Comparison of ENCODE assay signal across 8 cellular contexts in the genomic region with DNA sequence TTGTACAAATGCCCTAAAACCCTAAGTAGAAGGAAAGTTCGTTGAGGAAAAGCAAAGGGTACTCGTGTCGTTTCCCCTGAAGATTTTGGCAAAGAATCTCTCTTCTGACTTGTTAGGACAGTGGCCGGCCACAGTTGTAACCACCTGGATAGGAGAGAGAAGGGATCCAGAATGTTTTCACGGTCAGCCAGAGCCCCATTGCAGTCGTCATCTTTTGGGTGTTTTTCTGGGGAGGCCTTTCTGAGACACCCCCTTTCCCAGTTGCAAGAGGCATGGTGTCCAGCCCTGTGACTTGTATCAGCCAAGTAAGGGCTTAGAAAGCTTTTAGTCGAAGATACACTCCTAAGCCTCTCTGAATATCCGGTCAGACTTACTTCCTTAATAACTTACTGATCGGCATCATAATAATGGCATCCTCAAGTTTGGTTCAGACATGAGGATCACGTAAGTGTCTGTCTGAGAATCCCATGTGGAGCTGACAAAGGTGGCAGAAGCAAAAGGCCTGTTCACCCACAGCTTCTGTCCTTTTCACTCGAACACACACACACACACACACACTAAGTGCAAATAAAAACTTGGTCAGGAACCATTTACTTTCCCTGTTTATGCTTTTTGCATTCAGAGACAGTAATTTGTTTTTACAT.
DNase-seq lines count a peak whose midpoint lies in the region; ATAC-seq, FAIRE-seq and TF ChIP-seq lines count a peak whose summit lies in the region.

No MANE protein-coding gene starts in this region.

- peak overlapping the region; percentile 82 for H3K4me3 Mint-ChIP-seq in activated T-cell treated with anti-CD3 and anti-CD28 coated beads, Interleukin-2, amount 50 U/mL, for 24 hours

- peaks cover 16% of the 10 kb centered on the region for H3K36me3 ChIP-seq in WERI-Rb-1
- H3K36me3 ChIP-seq in thymus (ENCODE audit: control insufficient read depth, insufficient read depth): no peaks in the 10 kb centered on the region

- no peaks in the 10 kb centered on the region for H3K27me3 ChIP-seq in WERI-Rb-1 (ENCODE audit: insufficient read depth, low read depth, severe bottlenecking)
- H3K27me3 ChIP-seq in thymus (ENCODE audit: control insufficient read depth, insufficient read depth): peaks cover 10% of the 10 kb centered on the region

- no peak for DNase-seq in activated T-cell treated with anti-CD3 and anti-CD28 coated beads, Interleukin-2, amount 50 U/mL, for 24 hours
- DNase-seq in activated T-cell treated with anti-CD3 and anti-CD28 coated beads, Interleukin-2, amount 50 U/mL, for 48 hours: no peak
- DNase-seq in WERI-Rb-1: no peak
- no peak for DNase-seq in SKM-1 (lab: John Stamatoyannopoulos, UW; ENCODE audit: unreplicated experiment)
- no peak for DNase-seq in GM12891 (ENCODE audit: insufficient read length, low spot score)

- peaks cover 3% of the 10 kb centered on the region for H3K36me3 Mint-ChIP-seq in activated T-cell treated with anti-CD3 and anti-CD28 coated beads, Interleukin-2, amount 50 U/mL, for 24 hours (ENCODE audit: low read depth)

- FAIRE-seq in GM12891 (lab: Jason Lieb, UNC): no peak

- no peak for TF ChIP-seq CTCF in WERI-Rb-1 (IDR thresholded peaks at IDR 0.05; ENCODE audit: low read depth, low read length)

- no peak overlapping the region for H3K27ac Mint-ChIP-seq in activated T-cell treated with anti-CD3 and anti-CD28 coated beads, Interleukin-2, amount 50 U/mL, for 24 hours

- WGBS in thymus: 60% methylated on average over 11 of the region's 11 CpGs

- H3K4me1 ChIP-seq in thymus (ENCODE audit: control insufficient read depth, insufficient read depth, low read length): peaks cover 9% of the 10 kb centered on the region

- H3K4me1 Mint-ChIP-seq in activated T-cell treated with anti-CD3 and anti-CD28 coated beads, Interleukin-2, amount 50 U/mL, for 24 hours (ENCODE audit: low read depth): peaks cover 19% of the 10 kb centered on the region

- no peaks in the 10 kb centered on the region for H3K9me3 ChIP-seq in WERI-Rb-1 (ENCODE audit: severe bottlenecking)
- H3K9me3 ChIP-seq in iPS-18c (ENCODE audit: control insufficient read depth, insufficient read depth, low read length): no peaks in the 10 kb centered on the region
- H3K9me3 ChIP-seq in thymus (ENCODE audit: control insufficient read depth): no peaks in the 10 kb centered on the region

- H3K4me3 ChIP-seq in WERI-Rb-1 (ENCODE audit: low read depth, low read length) (peak overlapping the region; percentile 61), iPS-18c (ENCODE audit: insufficient read depth, low read depth, low read length) (peak overlapping the region; percentile 87), thymus (ENCODE audit: low read length) (peak overlapping the region; percentile 76)

- no peaks in the 10 kb centered on the region for H3K9me3 Mint-ChIP-seq in activated T-cell treated with anti-CD3 and anti-CD28 coated beads, Interleukin-2, amount 50 U/mL, for 24 hours

- H3K27me3 Mint-ChIP-seq in activated T-cell treated with anti-CD3 and anti-CD28 coated beads, Interleukin-2, amount 50 U/mL, for 24 hours: peaks cover 56% of the 10 kb centered on the region

- ATAC-seq in GM21526 (IDR thresholded peaks at IDR 0.05; ENCODE audit: low FRiP score, unreplicated experiment): no peak

- TF ChIP-seq POLR2A in GM12891 (IDR thresholded peaks at IDR 0.05; ENCODE audit: low read depth, low read length): no peak

- peak overlapping the region; percentile 84; the same call in 1 of the 2 replicates for H3K27ac ChIP-seq in WERI-Rb-1
- H3K27ac ChIP-seq in thymus (ENCODE audit: low read depth): peak overlapping the region; percentile 36

TF ChIP-seq in GM12891, 5 proteins besides CTCF, POLR2A, EP300 and RAD21:
- TF ChIP-seq TAF1 (IDR thresholded peaks at IDR 0.05; ENCODE audit: low read depth, low read length) (no peak), POU2F2 (IDR thresholded peaks at IDR 0.05; ENCODE audit: low read depth, low read length) (no peak), PAX5 (IDR thresholded peaks at IDR 0.05; ENCODE audit: insufficient read depth, low read length, severe bottlenecking) (no peak), SPI1 (IDR thresholded peaks at IDR 0.05; ENCODE audit: low read depth, low read length) (no peak), POLR2AphosphoS5 (IDR thresholded peaks at IDR 0.05; ENCODE audit: low read depth, low read length) (no peak)
